In the genomic region with DNA sequence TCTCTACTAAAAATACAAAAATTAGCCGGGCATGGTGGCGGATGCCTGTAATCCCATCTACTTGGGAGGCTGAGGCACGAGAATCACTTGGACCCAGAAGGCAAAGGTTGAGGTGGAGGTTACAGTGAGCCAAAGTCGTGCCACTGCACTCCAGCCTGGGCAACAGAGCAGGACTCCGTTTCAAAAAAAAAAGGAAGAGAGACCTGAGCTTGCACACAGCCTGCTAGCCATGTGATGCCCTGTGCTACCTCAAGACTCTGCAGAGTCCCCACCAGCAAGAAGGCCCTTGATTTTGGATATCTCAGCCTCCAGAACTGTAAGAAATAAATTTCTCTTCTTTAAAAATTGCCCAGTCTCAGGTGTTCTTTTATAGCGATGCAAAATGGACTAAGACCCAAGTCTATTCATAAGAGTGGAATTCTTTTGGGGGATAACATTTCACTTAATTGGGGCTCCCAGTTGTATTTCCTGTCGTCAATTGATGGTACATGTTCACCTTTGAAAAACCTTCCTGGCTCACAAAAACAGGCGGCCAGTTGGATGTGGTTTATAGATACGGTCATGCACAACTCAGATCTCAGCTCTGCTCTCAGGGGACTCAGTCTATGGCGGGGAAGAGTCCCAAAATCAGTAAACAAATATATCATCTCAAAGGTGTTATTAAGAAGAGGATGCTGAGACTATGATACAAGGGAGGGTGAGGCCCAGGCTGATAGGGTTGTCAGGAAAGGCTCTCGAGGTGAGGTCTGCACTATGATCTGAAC, we compare ENCODE assay signal across 1 cellular context.
A peak's percentile ranks its signal among the peaks of the same experiment; 100 is the strongest.
TF ChIP-seq lines count a peak whose summit lies in the region.

No MANE protein-coding gene starts in this region.

TF ChIP-seq in GM12878, 131 proteins besides CTCF, POLR2A, EP300 and RAD21:
- 0 out of 2 replicates have a peak, but pooled peaks have one; percentile 38 for TF ChIP-seq ATF7 (IDR thresholded peaks at IDR 0.05; ENCODE audit: low read depth)
- peak; percentile 54; the same call in 1 of the 2 replicates for TF ChIP-seq RUNX3 (IDR thresholded peaks at IDR 0.05; ENCODE audit: low read length)
- TF ChIP-seq DPF2 (IDR thresholded peaks at IDR 0.05), result 0 out of 2 replicates have a peak, but pooled peaks have one; percentile 15
- TF ChIP-seq MEF2B (IDR thresholded peaks at IDR 0.05; ENCODE audit: partially characterized antibody, poor library complexity, severe bottlenecking), result peak; percentile 68
- no peak for TF ChIP-seq NR2C1 (IDR thresholded peaks at IDR 0.05)
- 0 out of 2 replicates have a peak, but pooled peaks have one; percentile 22 for TF ChIP-seq NBN (IDR thresholded peaks at IDR 0.05)
- TF ChIP-seq, protein P1, sequence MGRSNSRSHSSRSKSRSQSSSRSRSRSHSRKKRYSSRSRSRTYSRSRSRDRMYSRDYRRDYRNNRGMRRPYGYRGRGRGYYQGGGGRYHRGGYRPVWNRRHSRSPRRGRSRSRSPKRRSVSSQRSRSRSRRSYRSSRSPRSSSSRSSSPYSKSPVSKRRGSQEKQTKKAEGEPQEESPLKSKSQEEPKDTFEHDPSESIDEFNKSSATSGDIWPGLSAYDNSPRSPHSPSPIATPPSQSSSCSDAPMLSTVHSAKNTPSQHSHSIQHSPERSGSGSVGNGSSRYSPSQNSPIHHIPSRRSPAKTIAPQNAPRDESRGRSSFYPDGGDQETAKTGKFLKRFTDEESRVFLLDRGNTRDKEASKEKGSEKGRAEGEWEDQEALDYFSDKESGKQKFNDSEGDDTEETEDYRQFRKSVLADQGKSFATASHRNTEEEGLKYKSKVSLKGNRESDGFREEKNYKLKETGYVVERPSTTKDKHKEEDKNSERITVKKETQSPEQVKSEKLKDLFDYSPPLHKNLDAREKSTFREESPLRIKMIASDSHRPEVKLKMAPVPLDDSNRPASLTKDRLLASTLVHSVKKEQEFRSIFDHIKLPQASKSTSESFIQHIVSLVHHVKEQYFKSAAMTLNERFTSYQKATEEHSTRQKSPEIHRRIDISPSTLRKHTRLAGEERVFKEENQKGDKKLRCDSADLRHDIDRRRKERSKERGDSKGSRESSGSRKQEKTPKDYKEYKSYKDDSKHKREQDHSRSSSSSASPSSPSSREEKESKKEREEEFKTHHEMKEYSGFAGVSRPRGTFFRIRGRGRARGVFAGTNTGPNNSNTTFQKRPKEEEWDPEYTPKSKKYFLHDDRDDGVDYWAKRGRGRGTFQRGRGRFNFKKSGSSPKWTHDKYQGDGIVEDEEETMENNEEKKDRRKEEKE (IDR thresholded peaks at IDR 0.05), result no peak
- TF ChIP-seq FOXK2 (IDR thresholded peaks at IDR 0.05), result no peak
- no peak for TF ChIP-seq POLR2AphosphoS5 (IDR thresholded peaks at IDR 0.05; ENCODE audit: low read length)
- peak; percentile 44; the same call in 1 of the 2 replicates for TF ChIP-seq HDGF (IDR thresholded peaks at IDR 0.05)
- no peak for TF ChIP-seq RELA (IDR thresholded peaks at IDR 0.05; ENCODE audit: borderline replicate concordance, partially characterized antibody)
- TF ChIP-seq TCF12 (IDR thresholded peaks at IDR 0.05; ENCODE audit: low read depth, low read length), result peak; percentile 17; the same call in 1 of the 2 replicates
- TF ChIP-seq ESRRA (IDR thresholded peaks at IDR 0.05; ENCODE audit: low read length), result no peak
- TF ChIP-seq NFYA (IDR thresholded peaks at IDR 0.05; ENCODE audit: borderline replicate concordance, low read depth, low read length), result no peak
